Comparison of ENCODE assay signal across 1 cellular context in the genomic region with DNA sequence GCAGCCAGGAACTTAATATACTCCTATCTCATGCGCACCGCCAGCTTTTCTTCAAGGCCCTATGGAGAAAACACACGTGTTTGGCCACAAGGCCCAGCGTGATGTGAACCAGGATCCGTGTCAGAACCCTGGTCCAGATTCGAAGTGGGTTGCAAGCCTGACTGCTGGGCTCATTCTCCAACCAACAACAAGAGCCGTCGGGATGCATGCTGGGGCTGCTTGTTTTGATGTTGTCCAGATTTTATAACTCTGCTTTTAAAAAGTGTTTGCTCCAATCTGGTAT.
TF ChIP-seq lines count a peak whose summit lies in the region.

No MANE protein-coding gene starts in this region.

TF ChIP-seq in GM23338, 12 proteins besides CTCF, POLR2A, EP300 and RAD21 (continued from another document):
- TF ChIP-seq ZNF462 (CRISPR knock-in tag; IDR thresholded peaks at IDR 0.05): no peak
- TF ChIP-seq JUNB (IDR thresholded peaks at IDR 0.05; ENCODE audit: unreplicated experiment): no peak
- TF ChIP-seq ETS1 (IDR thresholded peaks at IDR 0.05): no peak
- no peak for TF ChIP-seq NANOG (IDR thresholded peaks at IDR 0.05; ENCODE audit: borderline replicate concordance)
- no peak for TF ChIP-seq CREB1 (CRISPR knock-in tag; IDR thresholded peaks at IDR 0.05; ENCODE audit: low read depth)
TF ChIP-seq in GM23338: peak in this region for 0.
